In the genomic region with DNA sequence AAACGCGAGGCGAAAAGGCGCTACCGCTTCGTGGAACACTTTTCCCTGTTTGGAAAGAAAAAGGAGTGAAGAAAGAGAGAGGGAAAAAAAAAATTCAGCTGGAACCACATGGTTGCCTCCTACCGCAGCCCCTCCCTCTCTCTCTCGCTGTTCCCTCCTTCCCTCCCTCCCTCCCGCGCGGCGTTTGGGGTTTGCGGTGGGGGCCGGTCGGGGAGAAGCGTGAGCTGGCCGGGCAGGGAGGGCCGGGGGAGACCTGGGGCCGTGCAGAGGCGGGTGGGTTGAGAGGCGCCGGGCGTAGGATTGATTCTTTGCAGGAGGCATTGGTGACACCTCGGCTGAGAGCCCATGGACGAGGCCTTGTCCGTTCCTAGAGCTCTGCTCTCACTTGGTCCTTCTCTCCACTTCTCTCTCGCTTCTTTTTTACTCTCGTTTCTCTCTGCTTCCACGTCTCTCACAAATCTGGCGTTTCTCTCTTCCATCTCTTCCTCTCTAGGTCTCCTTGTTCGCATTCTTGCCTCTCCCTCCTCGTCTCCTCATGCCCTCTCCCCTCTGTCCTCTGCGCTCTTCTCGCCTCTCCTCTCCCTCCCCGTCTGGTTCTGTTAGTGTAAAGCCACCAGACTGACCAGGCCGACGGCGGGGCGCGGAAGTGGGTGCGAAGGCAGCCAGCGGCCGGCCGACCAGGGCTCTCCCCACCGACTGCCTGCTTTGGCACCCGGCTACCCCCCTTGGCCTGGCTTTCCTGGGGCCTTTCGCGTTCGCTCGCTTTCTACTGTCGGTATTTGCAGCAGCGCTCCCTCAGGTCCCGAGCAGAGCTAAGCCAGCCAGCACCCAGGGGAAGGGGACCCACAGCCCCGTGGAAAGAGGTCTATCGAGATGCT, we compare ENCODE assay signal across 8 cellular contexts. TPM values are rescaled to one million over a fixed set of nuclear protein-coding genes. Genes with fewer than 3 reads are reported as not detected.
DNase-seq lines count a peak whose midpoint lies in the region; ATAC-seq and TF ChIP-seq lines count a peak whose summit lies in the region.

A gene with protein sequence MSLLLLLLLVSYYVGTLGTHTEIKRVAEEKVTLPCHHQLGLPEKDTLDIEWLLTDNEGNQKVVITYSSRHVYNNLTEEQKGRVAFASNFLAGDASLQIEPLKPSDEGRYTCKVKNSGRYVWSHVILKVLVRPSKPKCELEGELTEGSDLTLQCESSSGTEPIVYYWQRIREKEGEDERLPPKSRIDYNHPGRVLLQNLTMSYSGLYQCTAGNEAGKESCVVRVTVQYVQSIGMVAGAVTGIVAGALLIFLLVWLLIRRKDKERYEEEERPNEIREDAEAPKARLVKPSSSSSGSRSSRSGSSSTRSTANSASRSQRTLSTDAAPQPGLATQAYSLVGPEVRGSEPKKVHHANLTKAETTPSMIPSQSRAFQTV (minus strand): TSS at position 67 of the 878 bp plus-strand sequence. CDS start 308 bp downstream, outside the sequence.

- H3K27me3 ChIP-seq in sigmoid colon = no peaks in the 10 kb centered on the region

- no peaks in the 10 kb centered on the region for H3K36me3 ChIP-seq in sigmoid colon

- TF ChIP-seq POLR2A in sigmoid colon (IDR thresholded peaks at IDR 0.05) = no peak

- H3K27ac ChIP-seq in sigmoid colon = peak within 1 kb of the TSS; percentile 89 to 97 (median 92)

- TF ChIP-seq CTCF in AG09319 (IDR thresholded peaks at IDR 0.05; ENCODE audit: low read depth, low read length) (no peak), sigmoid colon (IDR thresholded peaks at IDR 0.05) (no peak)

- no peak for ATAC-seq in HG03354 (IDR thresholded peaks at IDR 0.05; ENCODE audit: poor library complexity, severe bottlenecking, unreplicated experiment)

- H3K9me3 ChIP-seq in sigmoid colon = no peaks in the 10 kb centered on the region

- intact Hi-C loops in sigmoid colon (cut with DNase I) = loop anchor here (5.0 kb wide), 1 partner anchor 37 kb away; no protein-coding TSS in a partner anchor

- WGBS in sigmoid colon, 2 donors = 12 to 31% methylated on average over 55 of the region's 55 CpGs

- peak; percentile 41 for DNase-seq in AG09319 (ENCODE audit: extremely low read depth, low read depth)
- peak; percentile 60 for DNase-seq in HT1080 (ENCODE audit: low read depth)
- peak; percentile 79 for DNase-seq in amniotic epithelial cell (ENCODE audit: low read depth)
- peak; percentile 93 for DNase-seq in sigmoid colon
- DNase-seq in NCI-H2196 (lab: John Stamatoyannopoulos, UW; ENCODE audit: unreplicated experiment) = no peak
- DNase-seq in central memory CD4-positive, alpha-beta T cell = no peak

- peak within 1 kb of the TSS; percentile 69 for H3K4me3 ChIP-seq in iPS-11a (ENCODE audit: low read depth, low read length)
- H3K4me3 ChIP-seq in sigmoid colon = peak within 1 kb of the TSS; percentile 52 to 72 (median 59)

- TF ChIP-seq EP300 in sigmoid colon (IDR thresholded peaks at IDR 0.05) = no peak

- peaks cover 0 to 46% (median 41%) of the 10 kb centered on the region in 4 donors for H3K4me1 ChIP-seq in sigmoid colon

RNA-seq across cellular contexts. Expression of the gene that starts here (rescaled TPM):
- total RNA-seq in HT1080 (2014; rRNA removed; shearing (Covaris generic)) = 16.6 and 17.7 TPM in 2 replicates
- 52.8 and 53.8 TPM in 2 replicates for polyA plus RNA-seq in HT1080 (2015; cell fraction: cytosol; rRNA removed)
- polyA plus RNA-seq in HT1080 (2015; cell fraction: nucleus; rRNA removed) = 42.1 and 45.2 TPM in 2 replicates
- 100 to 1,000 TPM; 104 to 180 (median 164) TPM for total RNA-seq in sigmoid colon
- polyA plus RNA-seq in sigmoid colon = 10 to 100 TPM in 1 of 3 donors, 1 to 10 TPM in 2; 1.4 to 12.1 (median 9.0) TPM

Comparison
In these comparisons a context has a peak if more than half of its experiments do, and no peak if none do; other contexts are left out.
1. DNase-seq: peak in AG09319 (single experiment), HT1080 (single experiment), amniotic epithelial cell (single experiment) and sigmoid colon (single experiment); none in NCI-H2196 (single experiment) and central memory CD4-positive, alpha-beta T cell (single experiment).